ENCODE assay signal across 10 cellular contexts in the genomic region with DNA sequence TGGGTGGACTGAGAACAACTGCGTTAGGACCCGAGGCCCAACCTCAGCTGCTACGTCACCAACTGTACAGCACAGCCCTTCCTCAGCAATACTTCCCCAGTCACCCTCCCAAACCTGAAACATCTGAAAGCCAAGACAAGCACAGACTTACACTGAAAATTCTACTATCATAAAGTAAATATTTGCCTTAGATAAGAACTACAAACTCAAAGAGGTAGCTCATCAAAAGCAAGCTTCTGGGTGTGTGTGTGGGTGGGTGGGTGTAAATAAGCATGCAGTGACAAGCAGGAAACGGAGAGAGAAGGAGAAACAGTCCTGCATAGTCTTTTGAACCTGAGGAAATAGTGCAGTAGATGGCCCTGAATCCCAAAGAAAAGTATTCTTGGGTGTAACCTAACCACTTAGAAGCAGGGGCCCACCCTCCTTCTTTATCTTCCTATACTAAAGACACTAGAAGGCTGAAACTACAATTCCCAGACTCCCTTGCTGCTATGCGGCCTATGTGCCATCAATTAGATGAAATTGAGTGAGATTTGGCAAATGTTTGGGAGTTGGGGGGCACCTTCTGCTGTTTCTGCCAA. TPM values are rescaled to one million over a fixed set of nuclear protein-coding genes. Genes with fewer than 3 reads are reported as not detected.
DNase-seq lines count a peak whose midpoint lies in the region; ATAC-seq and TF ChIP-seq lines count a peak whose summit lies in the region.
"Had no signal": no experiment of that assay in that cellular context is flagged by ENCODE, and none has a peak within 500 bp of the region (broad histone marks: within the 10 kb centered on the region; RNA-seq: fewer than 3 reads in every experiment).

No MANE protein-coding gene starts in this region.

- H3K9me3 ChIP-seq in HCT116 (ENCODE audit: control insufficient read depth in 1 of 2, insufficient read depth in 1 of 2, low read depth in 1 of 2, low read length in 2 of 2) (no peaks in the 10 kb centered on the region), PC-9 (ENCODE audit: insufficient read depth, low read depth) (no peaks in the 10 kb centered on the region)

- peaks cover 5 to 11% of the 10 kb centered on the region in 2 experiments; a peak in 2 of 4 replicates for H3K4me1 ChIP-seq in HCT116 (ENCODE audit: control insufficient read depth in 1 of 2, insufficient read depth in 2 of 2, low read length in 2 of 2)
- peaks cover 34% of the 10 kb centered on the region for H3K4me1 ChIP-seq in PC-9 (replicated peaks; ENCODE audit: insufficient read depth)

- TF ChIP-seq POLR2A in HCT116 (IDR thresholded peaks at IDR 0.05; ENCODE audit: borderline replicate concordance, extremely low read depth, insufficient read depth, insufficient read length) (no peak), erythroblast (IDR thresholded peaks at IDR 0.05; ENCODE audit: low read length) (no peak)

- H3K4me3 ChIP-seq in HCT116 (replicated peaks in 1 of 2; ENCODE audit: low read depth in 1 of 2, low read length in 2 of 2) (no peak overlapping the region), PC-9 (no peak overlapping the region)

- H3K79me2 ChIP-seq in HCT116 (ENCODE audit: insufficient read depth, low read length) (peaks cover 86% of the 10 kb centered on the region), PC-9 (ENCODE audit: low read depth) (peaks cover 81% of the 10 kb centered on the region)

- no peak overlapping the region for H3K9ac ChIP-seq in HCT116 (ENCODE audit: low read length)

- ATAC-seq in HCT116 = no peak
- ATAC-seq in GM19397 (IDR thresholded peaks at IDR 0.05; ENCODE audit: unreplicated experiment) = no peak

- no peak for TF ChIP-seq RAD21 in HCT116 (IDR thresholded peaks at IDR 0.05; ENCODE audit: low read depth)

- TF ChIP-seq CTCF in HCT116 (IDR thresholded peaks at IDR 0.05 in 2 of 3, conservative IDR thresholded peaks at IDR 0.05 in 1 of 3; ENCODE audit: borderline replicate concordance in 1 of 3, insufficient read depth in 1 of 3, low read depth in 2 of 3, low read length in 2 of 3) (no peak), PC-9 (conservative IDR thresholded peaks at IDR 0.05) (no peak)

- POLR2A ChIA-PET in HCT116 (lab: Charles Lee) = no interaction called here
- POLR2A ChIA-PET in PC-9 (lab: Charles Lee; ENCODE audit: unreplicated experiment) = no interaction called here

- peaks cover 30% of the 10 kb centered on the region; the same call in 1 of the 2 replicates for H3F3A ChIP-seq in PC-9 (ENCODE audit: insufficient read depth, low read depth)

- intact Hi-C loops in HCT116 (cut with micrococcal nuclease) (no loop called here), PC-9 (cut with micrococcal nuclease; ENCODE audit: unreplicated experiment) (no loop called here)

- H2AFZ ChIP-seq in HCT116 (ENCODE audit: low read depth, low read length, poor library complexity, severe bottlenecking) (no peak overlapping the region), PC-9 (no peak overlapping the region)

- BruUV-seq in HCT116 (replicated peaks; lab: Mats Ljungman, UMichigan) (no TSS peak), PC-9 (replicated peaks; lab: Mats Ljungman, UMichigan) (no TSS peak)

- H4K20me1 ChIP-seq in HCT116 (ENCODE audit: insufficient read depth) (no peaks in the 10 kb centered on the region; the same call in 1 of the 2 replicates), PC-9 (ENCODE audit: insufficient read depth) (peaks cover 41% of the 10 kb centered on the region)

- CTCF ChIA-PET in HCT116 (lab: Charles Lee) (no interaction called here), PC-9 (lab: Charles Lee) (no interaction called here)

- H3K27ac ChIP-seq in HCT116 (ENCODE audit: low read depth, low read length) (no peak overlapping the region), PC-9 (peak overlapping the region; percentile 76)

- H3K27me3 ChIP-seq in HCT116 (ENCODE audit: insufficient read depth, low read length) (no peaks in the 10 kb centered on the region), PC-9 (ENCODE audit: insufficient read depth, low read depth) (no peaks in the 10 kb centered on the region)

- H3K4me2 ChIP-seq in HCT116 (ENCODE audit: low read length) = no peak overlapping the region
- peak overlapping the region; percentile 40 for H3K4me2 ChIP-seq in PC-9

- RAD21 ChIA-PET in HCT116 (lab: Charles Lee; ENCODE audit: low non-redundant PET in 1 of 2, low total read pairs in 2 of 2, uncharacterized antibody in 2 of 2, unreplicated experiment in 2 of 2) = no interaction called here

- no peaks in the 10 kb centered on the region for H3K9me2 ChIP-seq in HCT116 (ENCODE audit: insufficient read depth)
- H3K9me2 ChIP-seq in PC-9 (ENCODE audit: insufficient read depth) = no peaks in the 10 kb centered on the region

- no peaks in the 10 kb centered on the region for H3K36me3 ChIP-seq in HCT116 (ENCODE audit: control insufficient read depth in 1 of 2, insufficient read depth in 2 of 2, low read length in 2 of 2)
- H3K36me3 ChIP-seq in PC-9 (ENCODE audit: low read depth) = no peaks in the 10 kb centered on the region; the same call in 1 of the 2 replicates

- DNase-seq in HCT116 (ENCODE audit: low read depth, low spot score) (no peak), PC-9 (peak in 1 of 2 experiments; percentile 79), erythroblast (lab: John Stamatoyannopoulos, UW) (peak; percentile 34 to 36), renal cortical epithelial cell (ENCODE audit: low read depth) (peak; percentile 29), hypothalamus (lab: John Stamatoyannopoulos, UW) (no peak), hepatic stellate cell (ENCODE audit: low spot score) (no peak)
- DNase-seq: activated T-cell treated with anti-CD3 and anti-CD28 coated beads, Interleukin-2, amount 50 U/mL, for 48 hours; KBM-7; NCI-H524 treated with DMSO at 0.1 percent for 48 hours had no signal

TF ChIP-seq in HCT116, 20 proteins besides CTCF, POLR2A, EP300 and RAD21:
- no peak for TF ChIP-seq CBX3 (IDR thresholded peaks at IDR 0.05; ENCODE audit: low read depth)
- peak; percentile 15; the same call in 1 of the 2 replicates for TF ChIP-seq ZFX (IDR thresholded peaks at IDR 0.05)

RNA-seq across cellular contexts. Expression of a gene that starts 18.7 kb away (rescaled TPM):
- total RNA-seq in HCT116 (2021; ENCODE audit: unreplicated experiment) (19.3 TPM), PC-9 (2021) (26.4 and 52.5 TPM in 2 replicates), renal cortical epithelial cell (66.8 and 92.2 TPM in 2 replicates)
- polyA plus RNA-seq in HCT116 (2012) = 5.4 and 5.7 TPM in 2 replicates

Comparison
In these comparisons a context has a peak if more than half of its experiments do, and no peak if none do; other contexts are left out.
1. DNase-seq: peak in erythroblast (2 of 2) and renal cortical epithelial cell (single experiment); none in HCT116 (single experiment), hypothalamus (0 of 51) and hepatic stellate cell (single experiment).